In the genomic region with DNA sequence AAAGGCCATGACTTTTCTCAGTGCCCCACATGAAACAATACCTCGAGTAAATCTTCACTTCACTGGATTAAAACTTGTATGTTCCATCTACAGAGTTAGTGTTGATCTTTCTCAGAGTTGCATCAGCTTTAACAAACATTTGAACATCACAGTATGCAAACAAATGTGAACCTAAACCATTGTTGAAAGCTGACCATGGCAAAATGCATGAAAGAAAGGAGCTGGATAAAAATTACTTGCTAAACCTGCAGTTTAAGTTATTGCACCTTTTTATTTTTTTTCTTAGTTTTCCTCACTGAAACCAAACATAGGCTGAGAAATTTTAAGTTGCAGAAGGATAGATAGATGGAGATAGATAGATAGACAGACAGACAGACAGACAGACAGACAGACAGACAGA, we compare ENCODE assay signal across 1 cellular context.
TF ChIP-seq lines count a peak whose summit lies in the region.

No MANE protein-coding gene starts in this region.

TF ChIP-seq in HepG2, 621 proteins besides CTCF, POLR2A, EP300 and RAD21 (continued from another document and continues in another):
- TF ChIP-seq, protein P1, sequence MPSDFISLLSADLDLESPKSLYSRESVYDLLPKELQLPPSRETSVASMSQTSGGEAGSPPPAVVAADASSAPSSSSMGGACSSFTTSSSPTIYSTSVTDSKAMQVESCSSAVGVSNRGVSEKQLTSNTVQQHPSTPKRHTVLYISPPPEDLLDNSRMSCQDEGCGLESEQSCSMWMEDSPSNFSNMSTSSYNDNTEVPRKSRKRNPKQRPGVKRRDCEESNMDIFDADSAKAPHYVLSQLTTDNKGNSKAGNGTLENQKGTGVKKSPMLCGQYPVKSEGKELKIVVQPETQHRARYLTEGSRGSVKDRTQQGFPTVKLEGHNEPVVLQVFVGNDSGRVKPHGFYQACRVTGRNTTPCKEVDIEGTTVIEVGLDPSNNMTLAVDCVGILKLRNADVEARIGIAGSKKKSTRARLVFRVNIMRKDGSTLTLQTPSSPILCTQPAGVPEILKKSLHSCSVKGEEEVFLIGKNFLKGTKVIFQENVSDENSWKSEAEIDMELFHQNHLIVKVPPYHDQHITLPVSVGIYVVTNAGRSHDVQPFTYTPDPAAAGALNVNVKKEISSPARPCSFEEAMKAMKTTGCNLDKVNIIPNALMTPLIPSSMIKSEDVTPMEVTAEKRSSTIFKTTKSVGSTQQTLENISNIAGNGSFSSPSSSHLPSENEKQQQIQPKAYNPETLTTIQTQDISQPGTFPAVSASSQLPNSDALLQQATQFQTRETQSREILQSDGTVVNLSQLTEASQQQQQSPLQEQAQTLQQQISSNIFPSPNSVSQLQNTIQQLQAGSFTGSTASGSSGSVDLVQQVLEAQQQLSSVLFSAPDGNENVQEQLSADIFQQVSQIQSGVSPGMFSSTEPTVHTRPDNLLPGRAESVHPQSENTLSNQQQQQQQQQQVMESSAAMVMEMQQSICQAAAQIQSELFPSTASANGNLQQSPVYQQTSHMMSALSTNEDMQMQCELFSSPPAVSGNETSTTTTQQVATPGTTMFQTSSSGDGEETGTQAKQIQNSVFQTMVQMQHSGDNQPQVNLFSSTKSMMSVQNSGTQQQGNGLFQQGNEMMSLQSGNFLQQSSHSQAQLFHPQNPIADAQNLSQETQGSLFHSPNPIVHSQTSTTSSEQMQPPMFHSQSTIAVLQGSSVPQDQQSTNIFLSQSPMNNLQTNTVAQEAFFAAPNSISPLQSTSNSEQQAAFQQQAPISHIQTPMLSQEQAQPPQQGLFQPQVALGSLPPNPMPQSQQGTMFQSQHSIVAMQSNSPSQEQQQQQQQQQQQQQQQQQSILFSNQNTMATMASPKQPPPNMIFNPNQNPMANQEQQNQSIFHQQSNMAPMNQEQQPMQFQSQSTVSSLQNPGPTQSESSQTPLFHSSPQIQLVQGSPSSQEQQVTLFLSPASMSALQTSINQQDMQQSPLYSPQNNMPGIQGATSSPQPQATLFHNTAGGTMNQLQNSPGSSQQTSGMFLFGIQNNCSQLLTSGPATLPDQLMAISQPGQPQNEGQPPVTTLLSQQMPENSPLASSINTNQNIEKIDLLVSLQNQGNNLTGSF (CRISPR knock-in tag; IDR thresholded peaks at IDR 0.05), result no peak
- TF ChIP-seq NKX3-1 (CRISPR knock-in tag; IDR thresholded peaks at IDR 0.05) (peak; percentile 72; the same call in 1 of the 2 replicates), BRCA1 (CRISPR knock-in tag; IDR thresholded peaks at IDR 0.05) (0 out of 2 replicates have a peak, but pooled peaks have one; percentile 22), RBM22 (optimal IDR thresholded peaks at IDR 0.05; ENCODE audit: low read length) (no peak), ARID2 (CRISPR knock-in tag; IDR thresholded peaks at IDR 0.05; ENCODE audit: borderline replicate concordance) (0 out of 2 replicates have a peak, but pooled peaks have one; percentile 50), MXI1 (IDR thresholded peaks at IDR 0.05; ENCODE audit: borderline replicate concordance, low read depth, low read length) (0 out of 3 replicates have a peak, but pooled peaks have one; percentile 18), TEAD3 (CRISPR knock-in tag; optimal IDR thresholded peaks at IDR 0.05; ENCODE audit: borderline replicate concordance) (peak; percentile 85), RELA (CRISPR knock-in tag; IDR thresholded peaks at IDR 0.05) (no peak), ZNF124 (CRISPR knock-in tag; IDR thresholded peaks at IDR 0.05) (peak; percentile 58; the same call in 1 of the 2 replicates), KMT2B (CRISPR knock-in tag; IDR thresholded peaks at IDR 0.05) (peak; percentile 44; the same call in 1 of the 2 replicates), ZNF614 (CRISPR knock-in tag; IDR thresholded peaks at IDR 0.05; ENCODE audit: borderline replicate concordance) (peak; percentile 91), NCOR1 (IDR thresholded peaks at IDR 0.05; ENCODE audit: borderline replicate concordance, low read length) (peak; percentile 80; the same call in 1 of the 2 replicates), ZSCAN12 (CRISPR knock-in tag; IDR thresholded peaks at IDR 0.05) (0 out of 2 replicates have a peak, but pooled peaks have one; percentile 25), ZSCAN9 (CRISPR knock-in tag; IDR thresholded peaks at IDR 0.05; ENCODE audit: borderline replicate concordance) (peak; percentile 80), ZNF33A (CRISPR knock-in tag; IDR thresholded peaks at IDR 0.05; ENCODE audit: borderline replicate concordance) (no peak), NONO (IDR thresholded peaks at IDR 0.05) (no peak), NONO (CRISPR knock-in tag; conservative IDR thresholded peaks at IDR 0.05) (peak; percentile 79), ZNF101 (CRISPR knock-in tag; IDR thresholded peaks at IDR 0.05; ENCODE audit: borderline replicate concordance, low read depth) (no peak), ZNF615 (CRISPR knock-in tag; IDR thresholded peaks at IDR 0.05; ENCODE audit: borderline replicate concordance) (no peak), MIER3 (CRISPR knock-in tag; IDR thresholded peaks at IDR 0.05; ENCODE audit: borderline replicate concordance) (peak; percentile 94), ZNF552 (CRISPR knock-in tag; IDR thresholded peaks at IDR 0.05; ENCODE audit: borderline replicate concordance) (no peak), TAF1 (CRISPR knock-in tag; IDR thresholded peaks at IDR 0.05) (no peak), ZNF644 (CRISPR knock-in tag; IDR thresholded peaks at IDR 0.05; ENCODE audit: low read depth) (peak; percentile 81; the same call in 1 of the 2 replicates), GATAD2A (CRISPR knock-in tag; IDR thresholded peaks at IDR 0.05) (peak; percentile 100), ZNF766 (CRISPR knock-in tag; IDR thresholded peaks at IDR 0.05; ENCODE audit: borderline replicate concordance) (no peak), POLR2AphosphoS5 (IDR thresholded peaks at IDR 0.05; ENCODE audit: low read depth, low read length) (no peak), HOXA5 (CRISPR knock-in tag; IDR thresholded peaks at IDR 0.05) (peak; percentile 88), ZNF564 (CRISPR knock-in tag; IDR thresholded peaks at IDR 0.05) (no peak), SOX5 (CRISPR knock-in tag; IDR thresholded peaks at IDR 0.05; ENCODE audit: borderline replicate concordance) (peak; percentile 99), MIXL1 (CRISPR knock-in tag; IDR thresholded peaks at IDR 0.05) (peak; percentile 90), SIX4 (CRISPR knock-in tag; IDR thresholded peaks at IDR 0.05) (peak; percentile 89), KDM6A (CRISPR knock-in tag; IDR thresholded peaks at IDR 0.05; ENCODE audit: low read depth) (peak; percentile 57; the same call in 1 of the 2 replicates)
- TF ChIP-seq, protein P2, sequence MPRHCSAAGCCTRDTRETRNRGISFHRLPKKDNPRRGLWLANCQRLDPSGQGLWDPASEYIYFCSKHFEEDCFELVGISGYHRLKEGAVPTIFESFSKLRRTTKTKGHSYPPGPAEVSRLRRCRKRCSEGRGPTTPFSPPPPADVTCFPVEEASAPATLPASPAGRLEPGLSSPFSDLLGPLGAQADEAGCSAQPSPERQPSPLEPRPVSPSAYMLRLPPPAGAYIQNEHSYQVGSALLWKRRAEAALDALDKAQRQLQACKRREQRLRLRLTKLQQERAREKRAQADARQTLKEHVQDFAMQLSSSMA (CRISPR knock-in tag; IDR thresholded peaks at IDR 0.05), result no peak
- TF ChIP-seq, protein P3, sequence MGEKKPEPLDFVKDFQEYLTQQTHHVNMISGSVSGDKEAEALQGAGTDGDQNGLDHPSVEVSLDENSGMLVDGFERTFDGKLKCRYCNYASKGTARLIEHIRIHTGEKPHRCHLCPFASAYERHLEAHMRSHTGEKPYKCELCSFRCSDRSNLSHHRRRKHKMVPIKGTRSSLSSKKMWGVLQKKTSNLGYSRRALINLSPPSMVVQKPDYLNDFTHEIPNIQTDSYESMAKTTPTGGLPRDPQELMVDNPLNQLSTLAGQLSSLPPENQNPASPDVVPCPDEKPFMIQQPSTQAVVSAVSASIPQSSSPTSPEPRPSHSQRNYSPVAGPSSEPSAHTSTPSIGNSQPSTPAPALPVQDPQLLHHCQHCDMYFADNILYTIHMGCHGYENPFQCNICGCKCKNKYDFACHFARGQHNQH (CRISPR knock-in tag; IDR thresholded peaks at IDR 0.05), result peak; percentile 48; the same call in 1 of the 2 replicates
- TF ChIP-seq, protein P4, sequence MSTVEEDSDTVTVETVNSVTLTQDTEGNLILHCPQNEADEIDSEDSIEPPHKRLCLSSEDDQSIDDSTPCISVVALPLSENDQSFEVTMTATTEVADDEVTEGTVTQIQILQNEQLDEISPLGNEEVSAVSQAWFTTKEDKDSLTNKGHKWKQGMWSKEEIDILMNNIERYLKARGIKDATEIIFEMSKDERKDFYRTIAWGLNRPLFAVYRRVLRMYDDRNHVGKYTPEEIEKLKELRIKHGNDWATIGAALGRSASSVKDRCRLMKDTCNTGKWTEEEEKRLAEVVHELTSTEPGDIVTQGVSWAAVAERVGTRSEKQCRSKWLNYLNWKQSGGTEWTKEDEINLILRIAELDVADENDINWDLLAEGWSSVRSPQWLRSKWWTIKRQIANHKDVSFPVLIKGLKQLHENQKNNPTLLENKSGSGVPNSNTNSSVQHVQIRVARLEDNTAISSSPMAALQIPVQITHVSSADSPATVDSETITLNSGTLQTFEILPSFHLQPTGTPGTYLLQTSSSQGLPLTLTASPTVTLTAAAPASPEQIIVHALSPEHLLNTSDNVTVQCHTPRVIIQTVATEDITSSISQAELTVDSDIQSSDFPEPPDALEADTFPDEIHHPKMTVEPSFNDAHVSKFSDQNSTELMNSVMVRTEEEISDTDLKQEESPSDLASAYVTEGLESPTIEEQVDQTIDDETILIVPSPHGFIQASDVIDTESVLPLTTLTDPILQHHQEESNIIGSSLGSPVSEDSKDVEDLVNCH (CRISPR knock-in tag; IDR thresholded peaks at IDR 0.05), result no peak
- TF ChIP-seq, protein P5, sequence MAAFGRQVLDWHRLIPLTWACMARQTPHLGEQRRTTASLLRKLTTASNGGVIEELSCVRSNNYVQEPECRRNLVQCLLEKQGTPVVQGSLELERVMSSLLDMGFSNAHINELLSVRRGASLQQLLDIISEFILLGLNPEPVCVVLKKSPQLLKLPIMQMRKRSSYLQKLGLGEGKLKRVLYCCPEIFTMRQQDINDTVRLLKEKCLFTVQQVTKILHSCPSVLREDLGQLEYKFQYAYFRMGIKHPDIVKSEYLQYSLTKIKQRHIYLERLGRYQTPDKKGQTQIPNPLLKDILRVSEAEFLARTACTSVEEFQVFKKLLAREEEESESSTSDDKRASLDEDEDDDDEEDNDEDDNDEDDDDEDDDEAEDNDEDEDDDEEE (CRISPR knock-in tag; IDR thresholded peaks at IDR 0.05), result no peak
- TF ChIP-seq, protein P6, sequence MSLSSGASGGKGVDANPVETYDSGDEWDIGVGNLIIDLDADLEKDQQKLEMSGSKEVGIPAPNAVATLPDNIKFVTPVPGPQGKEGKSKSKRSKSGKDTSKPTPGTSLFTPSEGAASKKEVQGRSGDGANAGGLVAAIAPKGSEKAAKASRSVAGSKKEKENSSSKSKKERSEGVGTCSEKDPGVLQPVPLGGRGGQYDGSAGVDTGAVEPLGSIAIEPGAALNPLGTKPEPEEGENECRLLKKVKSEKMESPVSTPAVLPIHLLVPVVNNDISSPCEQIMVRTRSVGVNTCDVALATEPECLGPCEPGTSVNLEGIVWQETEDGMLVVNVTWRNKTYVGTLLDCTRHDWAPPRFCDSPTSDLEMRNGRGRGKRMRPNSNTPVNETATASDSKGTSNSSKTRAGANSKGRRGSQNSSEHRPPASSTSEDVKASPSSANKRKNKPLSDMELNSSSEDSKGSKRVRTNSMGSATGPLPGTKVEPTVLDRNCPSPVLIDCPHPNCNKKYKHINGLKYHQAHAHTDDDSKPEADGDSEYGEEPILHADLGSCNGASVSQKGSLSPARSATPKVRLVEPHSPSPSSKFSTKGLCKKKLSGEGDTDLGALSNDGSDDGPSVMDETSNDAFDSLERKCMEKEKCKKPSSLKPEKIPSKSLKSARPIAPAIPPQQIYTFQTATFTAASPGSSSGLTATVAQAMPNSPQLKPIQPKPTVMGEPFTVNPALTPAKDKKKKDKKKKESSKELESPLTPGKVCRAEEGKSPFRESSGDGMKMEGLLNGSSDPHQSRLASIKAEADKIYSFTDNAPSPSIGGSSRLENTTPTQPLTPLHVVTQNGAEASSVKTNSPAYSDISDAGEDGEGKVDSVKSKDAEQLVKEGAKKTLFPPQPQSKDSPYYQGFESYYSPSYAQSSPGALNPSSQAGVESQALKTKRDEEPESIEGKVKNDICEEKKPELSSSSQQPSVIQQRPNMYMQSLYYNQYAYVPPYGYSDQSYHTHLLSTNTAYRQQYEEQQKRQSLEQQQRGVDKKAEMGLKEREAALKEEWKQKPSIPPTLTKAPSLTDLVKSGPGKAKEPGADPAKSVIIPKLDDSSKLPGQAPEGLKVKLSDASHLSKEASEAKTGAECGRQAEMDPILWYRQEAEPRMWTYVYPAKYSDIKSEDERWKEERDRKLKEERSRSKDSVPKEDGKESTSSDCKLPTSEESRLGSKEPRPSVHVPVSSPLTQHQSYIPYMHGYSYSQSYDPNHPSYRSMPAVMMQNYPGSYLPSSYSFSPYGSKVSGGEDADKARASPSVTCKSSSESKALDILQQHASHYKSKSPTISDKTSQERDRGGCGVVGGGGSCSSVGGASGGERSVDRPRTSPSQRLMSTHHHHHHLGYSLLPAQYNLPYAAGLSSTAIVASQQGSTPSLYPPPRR (CRISPR knock-in tag; IDR thresholded peaks at IDR 0.05; ENCODE audit: borderline replicate concordance), result peak; percentile 90
- TF ChIP-seq, protein P7, sequence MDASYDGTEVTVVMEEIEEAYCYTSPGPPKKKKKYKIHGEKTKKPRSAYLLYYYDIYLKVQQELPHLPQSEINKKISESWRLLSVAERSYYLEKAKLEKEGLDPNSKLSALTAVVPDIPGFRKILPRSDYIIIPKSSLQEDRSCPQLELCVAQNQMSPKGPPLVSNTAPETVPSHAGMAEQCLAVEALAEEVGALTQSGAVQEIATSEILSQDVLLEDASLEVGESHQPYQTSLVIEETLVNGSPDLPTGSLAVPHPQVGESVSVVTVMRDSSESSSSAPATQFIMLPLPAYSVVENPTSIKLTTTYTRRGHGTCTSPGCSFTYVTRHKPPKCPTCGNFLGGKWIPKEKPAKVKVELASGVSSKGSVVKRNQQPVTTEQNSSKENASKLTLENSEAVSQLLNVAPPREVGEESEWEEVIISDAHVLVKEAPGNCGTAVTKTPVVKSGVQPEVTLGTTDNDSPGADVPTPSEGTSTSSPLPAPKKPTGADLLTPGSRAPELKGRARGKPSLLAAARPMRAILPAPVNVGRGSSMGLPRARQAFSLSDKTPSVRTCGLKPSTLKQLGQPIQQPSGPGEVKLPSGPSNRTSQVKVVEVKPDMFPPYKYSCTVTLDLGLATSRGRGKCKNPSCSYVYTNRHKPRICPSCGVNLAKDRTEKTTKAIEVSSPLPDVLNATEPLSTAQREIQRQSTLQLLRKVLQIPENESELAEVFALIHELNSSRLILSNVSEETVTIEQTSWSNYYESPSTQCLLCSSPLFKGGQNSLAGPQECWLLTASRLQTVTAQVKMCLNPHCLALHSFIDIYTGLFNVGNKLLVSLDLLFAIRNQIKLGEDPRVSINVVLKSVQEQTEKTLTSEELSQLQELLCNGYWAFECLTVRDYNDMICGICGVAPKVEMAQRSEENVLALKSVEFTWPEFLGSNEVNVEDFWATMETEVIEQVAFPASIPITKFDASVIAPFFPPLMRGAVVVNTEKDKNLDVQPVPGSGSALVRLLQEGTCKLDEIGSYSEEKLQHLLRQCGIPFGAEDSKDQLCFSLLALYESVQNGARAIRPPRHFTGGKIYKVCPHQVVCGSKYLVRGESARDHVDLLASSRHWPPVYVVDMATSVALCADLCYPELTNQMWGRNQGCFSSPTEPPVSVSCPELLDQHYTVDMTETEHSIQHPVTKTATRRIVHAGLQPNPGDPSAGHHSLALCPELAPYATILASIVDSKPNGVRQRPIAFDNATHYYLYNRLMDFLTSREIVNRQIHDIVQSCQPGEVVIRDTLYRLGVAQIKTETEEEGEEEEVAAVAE (CRISPR knock-in tag; IDR thresholded peaks at IDR 0.05; ENCODE audit: borderline replicate concordance), result peak; percentile 44; the same call in 1 of the 2 replicates
